In genomic region chr12:51538599-51538998, GRCh38 we compare ENCODE assay signal across 18 cellular contexts. TPM values are rescaled to one million over a fixed set of nuclear protein-coding genes. Genes with fewer than 3 reads are reported as not detected.
DNase-seq lines count a peak whose midpoint lies in the region; ATAC-seq and TF ChIP-seq lines count a peak whose summit lies in the region.
"Had no signal": no experiment of that assay in that cellular context is flagged by ENCODE, and none has a peak within 500 bp of the region (broad histone marks: within the 10 kb centered on the region; RNA-seq: fewer than 3 reads in every experiment).

No MANE protein-coding gene starts in this region.

- no peaks in the 10 kb centered on the region for H3K9me3 ChIP-seq in upper lobe of right lung
- H3K9me3 ChIP-seq: A549; BLaER1 treated with 17β-estradiol and CSF1 and Interleukin-3, amounts not matched to agents 10 nM and 100 nM; Caco-2 had no signal

- TF ChIP-seq CTCF in glutamatergic neuron (IDR thresholded peaks at IDR 0.05; ENCODE audit: partially characterized antibody, unreplicated experiment), result no peak
- TF ChIP-seq CTCF in upper lobe of right lung (IDR thresholded peaks at IDR 0.05), result no peak

- intact Hi-C loops in posterior vena cava (cut with DNase I) (no loop called here), upper lobe of right lung (cut with DNase I) (loop anchor here (10.0 kb wide), 1 partner anchor 114 kb away; the partner anchor contains the start of gene SLC4A8)

- DNase-seq in activated naive CD8-positive, alpha-beta T cell treated with anti-CD3 and anti-CD28 coated beads for 36 hours, result no peak
- DNase-seq in activated naive CD8-positive, alpha-beta T cell treated with anti-CD3 and anti-CD28 coated beads, Interleukin-2, amount 50 U/mL, for 24 hours, result no peak
- DNase-seq in glutamatergic neuron, result no peak
- DNase-seq in posterior vena cava (ENCODE audit: low spot score), result peak; percentile 65
- no peak for DNase-seq in kidney tubule cell (ENCODE audit: low spot score)
- DNase-seq in upper lobe of right lung, result no peak
- DNase-seq: AML-193; Caco-2; Calu3; CD4-positive, alpha-beta T cell; CD8-positive, alpha-beta T cell; DMS79 treated with DMSO at 0.1 percent for 48 hours; GF-D8 had no signal

- H3K36me3 Mint-ChIP-seq in activated naive CD8-positive, alpha-beta T cell treated with anti-CD3 and anti-CD28 coated beads for 36 hours, result no peaks in the 10 kb centered on the region
- H3K36me3 Mint-ChIP-seq in activated naive CD8-positive, alpha-beta T cell treated with anti-CD3 and anti-CD28 coated beads, Interleukin-2, amount 50 U/mL, for 24 hours (ENCODE audit: low read depth), result no peaks in the 10 kb centered on the region
- no peaks in the 10 kb centered on the region for H3K36me3 Mint-ChIP-seq in glutamatergic neuron (ENCODE audit: unreplicated experiment)
- H3K36me3 Mint-ChIP-seq: CD8-positive, alpha-beta T cell had no signal

- no peak overlapping the region for H3K4me3 ChIP-seq in upper lobe of right lung
- H3K4me3 ChIP-seq: A549; BLaER1 treated with 17β-estradiol and CSF1 and Interleukin-3, amounts not matched to agents 10 nM and 100 nM had no signal

- no peak overlapping the region for H3K27ac ChIP-seq in upper lobe of right lung
- H3K27ac ChIP-seq: 22Rv1; A549; BLaER1 treated with 17β-estradiol and CSF1 and Interleukin-3, amounts not matched to agents 10 nM and 100 nM; C4-2B had no signal

- H3K36me3 ChIP-seq in upper lobe of right lung, result no peaks in the 10 kb centered on the region
- H3K36me3 ChIP-seq: BLaER1 treated with 17β-estradiol and CSF1 and Interleukin-3, amounts not matched to agents 10 nM and 100 nM had no signal

- H3K4me1 Mint-ChIP-seq in activated naive CD8-positive, alpha-beta T cell treated with anti-CD3 and anti-CD28 coated beads for 36 hours, result no peaks in the 10 kb centered on the region
- no peaks in the 10 kb centered on the region for H3K4me1 Mint-ChIP-seq in activated naive CD8-positive, alpha-beta T cell treated with anti-CD3 and anti-CD28 coated beads, Interleukin-2, amount 50 U/mL, for 24 hours
- H3K4me1 Mint-ChIP-seq in glutamatergic neuron (ENCODE audit: low read depth, unreplicated experiment), result peaks cover 37% of the 10 kb centered on the region
- H3K4me1 Mint-ChIP-seq: B cell had no signal

- peak overlapping the region; percentile 8 for H3K27ac Mint-ChIP-seq in activated naive CD8-positive, alpha-beta T cell treated with anti-CD3 and anti-CD28 coated beads for 36 hours
- H3K27ac Mint-ChIP-seq in activated naive CD8-positive, alpha-beta T cell treated with anti-CD3 and anti-CD28 coated beads, Interleukin-2, amount 50 U/mL, for 24 hours, result no peak overlapping the region
- H3K27ac Mint-ChIP-seq in glutamatergic neuron (ENCODE audit: unreplicated experiment), result peak overlapping the region; percentile 93
- H3K27ac Mint-ChIP-seq: B cell; CD4-positive, alpha-beta T cell; CD8-positive, alpha-beta T cell had no signal

- H3K27me3 Mint-ChIP-seq in activated naive CD8-positive, alpha-beta T cell treated with anti-CD3 and anti-CD28 coated beads for 36 hours, result peaks cover 4% of the 10 kb centered on the region
- no peaks in the 10 kb centered on the region for H3K27me3 Mint-ChIP-seq in activated naive CD8-positive, alpha-beta T cell treated with anti-CD3 and anti-CD28 coated beads, Interleukin-2, amount 50 U/mL, for 24 hours
- H3K27me3 Mint-ChIP-seq in glutamatergic neuron (ENCODE audit: unreplicated experiment), result peaks cover 7% of the 10 kb centered on the region

- no peak for ATAC-seq in activated naive CD8-positive, alpha-beta T cell treated with anti-CD3 and anti-CD28 coated beads, Interleukin-2, amount 50 U/mL, for 24 hours
- ATAC-seq in upper lobe of right lung, result no peak
- ATAC-seq: A549; CD8-positive, alpha-beta T cell had no signal

- no peaks in the 10 kb centered on the region for H3K9me3 Mint-ChIP-seq in activated naive CD8-positive, alpha-beta T cell treated with anti-CD3 and anti-CD28 coated beads for 36 hours
- no peaks in the 10 kb centered on the region for H3K9me3 Mint-ChIP-seq in activated naive CD8-positive, alpha-beta T cell treated with anti-CD3 and anti-CD28 coated beads, Interleukin-2, amount 50 U/mL, for 24 hours
- H3K9me3 Mint-ChIP-seq in glutamatergic neuron (ENCODE audit: unreplicated experiment), result peaks cover 12% of the 10 kb centered on the region
- H3K9me3 Mint-ChIP-seq: CD4-positive, alpha-beta T cell; CD8-positive, alpha-beta T cell had no signal

- H3K4me3 Mint-ChIP-seq in activated naive CD8-positive, alpha-beta T cell treated with anti-CD3 and anti-CD28 coated beads for 36 hours, result no peak overlapping the region
- H3K4me3 Mint-ChIP-seq in activated naive CD8-positive, alpha-beta T cell treated with anti-CD3 and anti-CD28 coated beads, Interleukin-2, amount 50 U/mL, for 24 hours, result no peak overlapping the region
- no peak overlapping the region for H3K4me3 Mint-ChIP-seq in glutamatergic neuron (ENCODE audit: unreplicated experiment)
- H3K4me3 Mint-ChIP-seq: B cell; CD4-positive, alpha-beta T cell; CD8-positive, alpha-beta T cell had no signal

- peaks cover 10% of the 10 kb centered on the region for H3K27me3 ChIP-seq in upper lobe of right lung
- H3K27me3 ChIP-seq: BLaER1 treated with 17β-estradiol and CSF1 and Interleukin-3, amounts not matched to agents 10 nM and 100 nM had no signal

- no peaks in the 10 kb centered on the region for H3K4me1 ChIP-seq in upper lobe of right lung
- H3K4me1 ChIP-seq: A549; BLaER1 treated with 17β-estradiol and CSF1 and Interleukin-3, amounts not matched to agents 10 nM and 100 nM; Caco-2 had no signal

RNA-seq across cellular contexts. Expression of gene SCN8A, which starts 52.4 kb away (rescaled TPM):
- total RNA-seq in activated naive CD8-positive, alpha-beta T cell treated with anti-CD3 and anti-CD28 coated beads for 36 hours, result under 1 TPM; 0.86 to 0.93 TPM
- 47.6 TPM for total RNA-seq in glutamatergic neuron (ENCODE audit: unreplicated experiment)
- under 1 TPM; 0.65 to 0.81 TPM for total RNA-seq in posterior vena cava
- 1.1 TPM for total RNA-seq in upper lobe of right lung

Comparison
In these comparisons a context has a peak if more than half of its experiments do, and no peak if none do; other contexts are left out.
1. RNA of gene SCN8A, which starts 52.4 kb away (total RNA-seq): 47.6 TPM in glutamatergic neuron (single experiment); 1.1 TPM in upper lobe of right lung (single experiment), 0.86 to 0.93 TPM in activated naive CD8-positive, alpha-beta T cell treated with anti-CD3 and anti-CD28 coated beads for 36 hours and 0.65 to 0.81 TPM in posterior vena cava; every median in the first group is over 10 times any median in the second.